In the genomic region with DNA sequence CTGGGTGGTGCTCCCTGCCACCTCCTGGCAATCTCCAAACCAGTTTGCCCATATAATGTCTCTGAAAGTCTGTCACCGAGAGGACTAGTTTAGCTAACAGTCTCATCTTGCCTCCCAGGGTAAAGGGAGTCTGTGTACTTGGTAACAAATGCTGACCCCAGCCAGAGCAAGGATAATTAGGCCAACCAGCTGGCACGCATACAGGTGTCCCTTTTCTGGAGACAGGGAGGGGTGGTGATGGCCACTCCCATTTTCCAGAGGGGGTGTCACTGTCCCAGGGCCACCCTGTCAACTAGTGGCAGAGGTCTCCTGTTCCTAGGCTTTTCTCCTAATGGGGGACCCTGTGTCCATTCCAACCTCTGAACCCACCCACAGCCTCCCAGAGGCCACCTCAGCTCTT, we compare ENCODE assay signal across 20 cellular contexts. TPM values are rescaled to one million over a fixed set of nuclear protein-coding genes. Genes with fewer than 3 reads are reported as not detected.
DNase-seq lines count a peak whose midpoint lies in the region; ATAC-seq, FAIRE-seq and TF ChIP-seq lines count a peak whose summit lies in the region.
"Had no signal": no experiment of that assay in that cellular context is flagged by ENCODE, and none has a peak within 500 bp of the region (broad histone marks: within the 10 kb centered on the region; RNA-seq: fewer than 3 reads in every experiment).

No MANE protein-coding gene starts in this region.

- ATAC-seq in Right ventricle myocardium superior (ENCODE audit: poor library complexity) (no peak), left lobe of liver (peak; percentile 54)
- ATAC-seq: GM23338 had no signal

- CTCF ChIA-PET in RWPE1 (lab: Yijun Ruan, JAX): no interaction called here

- DNase-seq in right atrium auricular region (ENCODE audit: low spot score): no peak
- no peak for DNase-seq in Right ventricle myocardium superior
- DNase-seq in NCI-H146 (lab: John Stamatoyannopoulos, UW): peak; percentile 62
- DNase-seq in RWPE1 (ENCODE audit: low spot score): no peak
- no peak for DNase-seq in left lobe of liver (ENCODE audit: low spot score)
- DNase-seq in small intestine: no peak
- no peak for DNase-seq in ascending aorta (ENCODE audit: low spot score in 2 of 2)
- DNase-seq: BE2C; C1 segment of cervical spinal cord; CD4-positive, CD25-positive, alpha-beta regulatory T cell; CD8-positive, alpha-beta memory T cell; COR-L47; DMS 273 treated with DMSO at 0.1 percent for 48 hours; HCEC 1CT had no signal

- H3K27ac ChIP-seq in right atrium auricular region (peak overlapping the region; percentile 84 to 92), RWPE1 (peak overlapping the region; percentile 97), small intestine (ENCODE audit: low read depth in 1 of 2, low read length in 1 of 2) (no peak overlapping the region), ascending aorta (no peak overlapping the region)

- no peaks in the 10 kb centered on the region for H3K27me3 ChIP-seq in right atrium auricular region
- H3K27me3 ChIP-seq in small intestine (ENCODE audit: control insufficient read depth in 2 of 2, insufficient read depth in 2 of 2, low read length in 2 of 2): no peaks in the 10 kb centered on the region
- no peaks in the 10 kb centered on the region for H3K27me3 ChIP-seq in ascending aorta
- H3K27me3 ChIP-seq: BE2C had no signal

- POLR2A ChIA-PET in RWPE1 (lab: Yijun Ruan, JAX; ENCODE audit: low non-redundant PET): no interaction called here

- H3K9me3 ChIP-seq in right atrium auricular region: peaks cover 0 to 7% of the 10 kb centered on the region in 2 donors
- H3K9me3 ChIP-seq in small intestine (ENCODE audit: control insufficient read depth, low read depth): no peaks in the 10 kb centered on the region
- peaks cover 0 to 17% of the 10 kb centered on the region in 2 donors for H3K9me3 ChIP-seq in ascending aorta
- H3K9me3 ChIP-seq: BE2C had no signal

- TF ChIP-seq CTCF in right atrium auricular region (IDR thresholded peaks at IDR 0.05) (no peak), RWPE1 (conservative IDR thresholded peaks at IDR 0.05; ENCODE audit: low read depth) (no peak), ascending aorta (IDR thresholded peaks at IDR 0.05) (no peak)

- H3K4me3 ChIP-seq in right atrium auricular region (no peak overlapping the region), small intestine (ENCODE audit: low read depth in 1 of 2, low read length in 2 of 2) (no peak overlapping the region), ascending aorta (no peak overlapping the region)
- H3K4me3 ChIP-seq: GM23338 had no signal

- H3K36me3 ChIP-seq in right atrium auricular region (no peaks in the 10 kb centered on the region), small intestine (ENCODE audit: control insufficient read depth in 2 of 2, insufficient read depth in 2 of 2, low read length in 2 of 2) (no peaks in the 10 kb centered on the region), ascending aorta (no peaks in the 10 kb centered on the region)
- H3K36me3 ChIP-seq: BE2C had no signal

- intact Hi-C loops in Right ventricle myocardium superior (cut with DNase I) (no loop called here), ascending aorta (cut with DNase I) (no loop called here)

- WGBS in small intestine, 3 donors: 79 to 97% (median 88%) methylated on average over 2 of the region's 2 CpGs

- no peak for FAIRE-seq in small intestine (lab: Jason Lieb, UNC)
- FAIRE-seq: G401.6, GM12891, GM18507, H54 had no signal

- H3K4me1 ChIP-seq in right atrium auricular region (peaks cover 0 to 47% of the 10 kb centered on the region in 2 donors), small intestine (ENCODE audit: control insufficient read depth in 2 of 2, insufficient read depth in 1 of 2, low read depth in 1 of 2, low read length in 1 of 2) (no peaks in the 10 kb centered on the region), ascending aorta (no peaks in the 10 kb centered on the region)
- H3K4me1 ChIP-seq: BE2C had no signal

RNA-seq across cellular contexts. Expression of a gene that starts 8.1 kb away (rescaled TPM):
- total RNA-seq in right atrium auricular region (10 to 100 TPM; 14.0 to 50.9 TPM), Right ventricle myocardium superior (1.9 TPM), left lobe of liver (11.7 TPM), ascending aorta (11.2 TPM)
- 10 to 100 TPM; 17.1 to 37.3 (median 23.0) TPM for polyA plus RNA-seq in small intestine

RNA-seq across cellular contexts. Expression of a gene that starts 44.5 kb away (rescaled TPM):
- total RNA-seq in right atrium auricular region (under 1 TPM in 1 of 2 donors, not detected in 1; 0.16 TPM), Right ventricle myocardium superior (not detected), left lobe of liver (not detected), ascending aorta (not detected)
- under 1 TPM in 2 of 3 donors, not detected in 1; 0.09 to 0.27 TPM for polyA plus RNA-seq in small intestine
- total RNA-seq: A172; CD4-positive, CD25-positive, alpha-beta regulatory T cell; CD8-positive, alpha-beta memory T cell had no signal
- polyA plus RNA-seq: CD8-positive, alpha-beta memory T cell; GM23338 had no signal

RNA-seq across cellular contexts. Expression of a gene that starts 50.3 kb away (rescaled TPM):
- total RNA-seq in right atrium auricular region (1 to 10 TPM; 2.5 to 5.6 TPM), Right ventricle myocardium superior (2.0 TPM), left lobe of liver (4.0 TPM), ascending aorta (1.8 TPM)
- polyA plus RNA-seq in small intestine: 1 to 10 TPM in 2 of 3 donors, not detected in 1; 5.9 to 8.1 TPM
- total RNA-seq: A172 had no signal
- polyA plus RNA-seq: GM23338 had no signal

Comparison
In these comparisons a context has a peak if more than half of its experiments do, and no peak if none do; other contexts are left out.
1. H3K27ac ChIP-seq: peak in right atrium auricular region (2 of 2) and RWPE1 (single experiment); none in small intestine (0 of 2) and ascending aorta (0 of 2).